9 cellular contexts compared by ENCODE assay signal in genomic region chr10:95260397-95260881, GRCh38. TPM values are rescaled to one million over a fixed set of nuclear protein-coding genes. Genes with fewer than 3 reads are reported as not detected.
DNase-seq lines count a peak whose midpoint lies in the region; ATAC-seq, FAIRE-seq and TF ChIP-seq lines count a peak whose summit lies in the region.
"Had no signal": no experiment of that assay in that cellular context is flagged by ENCODE, and none has a peak within 500 bp of the region (broad histone marks: within the 10 kb centered on the region; RNA-seq: fewer than 3 reads in every experiment).

No MANE protein-coding gene starts in this region.

- BruUV-seq in endothelial cell of umbilical vein (replicated peaks; lab: Mats Ljungman, UMichigan), result no TSS peak

- H3K4me3 ChIP-seq in endothelial cell of umbilical vein (replicated peaks in 1 of 3; ENCODE audit: insufficient read depth in 1 of 3, low read depth in 1 of 3, low read length in 3 of 3) (no peak overlapping the region), Karpas-422 (ENCODE audit: low read length) (no peak overlapping the region)

- H3K9me2 ChIP-seq in Karpas-422 (replicated peaks; ENCODE audit: insufficient read depth, low read length), result no peaks in the 10 kb centered on the region

- peak overlapping the region; percentile 28 for H3K27ac ChIP-seq in endothelial cell of umbilical vein (ENCODE audit: insufficient read depth, low read depth, low read length)
- H3K27ac ChIP-seq in Karpas-422 (ENCODE audit: low read length), result no peak overlapping the region
- H3K27ac ChIP-seq: neutrophil had no signal

- DNase-seq in GM10248 (ENCODE audit: extremely low spot score), result peak; percentile 38
- peak; percentile 71 for DNase-seq in HTR-8/SVneo (ENCODE audit: insufficient read length, low spot score)
- DNase-seq in endothelial cell of umbilical vein (ENCODE audit: low read depth, low spot score), result peak; percentile 37
- DNase-seq in non-pigmented ciliary epithelial cell (ENCODE audit: low read depth), result peak; percentile 96
- DNase-seq in Karpas-422, result no peak
- DNase-seq in activated naive CD4-positive, alpha-beta T cell treated with anti-CD3 and anti-CD28 coated beads, Interleukin-2, amount 50 U/mL, for 72 hours (ENCODE audit: low spot score in 2 of 2), result no peak
- no peak for DNase-seq in NCI-H146 (lab: John Stamatoyannopoulos, UW)
- DNase-seq in HPDE6-E6E7 (ENCODE audit: extremely low spot score), result no peak

- no peaks in the 10 kb centered on the region for H4K20me1 ChIP-seq in endothelial cell of umbilical vein (replicated peaks; ENCODE audit: control insufficient read depth, extremely low read depth, insufficient read depth, low read length)
- no peaks in the 10 kb centered on the region for H4K20me1 ChIP-seq in Karpas-422 (ENCODE audit: insufficient read depth, low read depth, low read length)

- no peak overlapping the region for H3K4me2 ChIP-seq in endothelial cell of umbilical vein (ENCODE audit: insufficient read depth, low read length)
- H3K4me2 ChIP-seq in Karpas-422 (ENCODE audit: low read depth, low read length, poor library complexity, severe bottlenecking), result no peak overlapping the region

- H3K9me3 Mint-ChIP-seq in activated naive CD4-positive, alpha-beta T cell treated with anti-CD3 and anti-CD28 coated beads, Interleukin-2, amount 50 U/mL, for 72 hours, result peaks cover 5% of the 10 kb centered on the region in 2 donors

- no peak for TF ChIP-seq POLR2A in endothelial cell of umbilical vein (IDR thresholded peaks at IDR 0.05; ENCODE audit: low read depth, low read length)

- CTCF ChIA-PET in GM10248 (lab: Yijun Ruan, JAX), result interaction anchor here (1.0 to 6.5 kb wide), 10 partner anchors 8 to 114 kb away, joined by 3 to 57 read pairs (median 4); no protein-coding TSS in a partner anchor
- CTCF ChIA-PET in endothelial cell of umbilical vein (lab: Charles Lee), result interaction anchor here (0.6 to 1.7 kb wide), 5 partner anchors 8 to 17 kb away, joined by 3 to 9 read pairs (median 3); no protein-coding TSS in a partner anchor

- no peak overlapping the region for H3K9ac ChIP-seq in endothelial cell of umbilical vein (replicated peaks; ENCODE audit: extremely low read depth, insufficient read depth, low read length)
- no peak overlapping the region for H3K9ac ChIP-seq in Karpas-422 (ENCODE audit: low read length)

- H2AFZ ChIP-seq in endothelial cell of umbilical vein (ENCODE audit: low read depth, low read length), result no peak overlapping the region
- no peak overlapping the region for H2AFZ ChIP-seq in Karpas-422 (ENCODE audit: low read length)

- FAIRE-seq in HTR-8/SVneo (lab: Jason Lieb, UNC), result peak; percentile 46
- FAIRE-seq in endothelial cell of umbilical vein (lab: Jason Lieb, UNC), result no peak

- H3K27me3 ChIP-seq in endothelial cell of umbilical vein (ENCODE audit: control insufficient read depth in 2 of 2, insufficient read depth in 2 of 2, low read length in 2 of 2) (no peaks in the 10 kb centered on the region), Karpas-422 (ENCODE audit: low read length) (no peaks in the 10 kb centered on the region)
- H3K27me3 ChIP-seq: neutrophil had no signal

- no peak for TF ChIP-seq CTCF in GM10248 (IDR thresholded peaks at IDR 0.05; ENCODE audit: control extremely low read depth, extremely low read depth, low read depth, missing control alignments)
- TF ChIP-seq CTCF in endothelial cell of umbilical vein (IDR thresholded peaks at IDR 0.05; ENCODE audit: extremely low read depth in 1 of 2, insufficient read depth in 1 of 2, low read depth in 1 of 2, low read length in 2 of 2), result no peak

- POLR2A ChIA-PET in GM10248 (lab: Yijun Ruan, JAX), result interaction anchor here (1.5 kb wide), 1 partner anchor 37 kb away, joined by 4 read pairs; no protein-coding TSS in a partner anchor
- POLR2A ChIA-PET in endothelial cell of umbilical vein (lab: Charles Lee), result no interaction called here

- peaks cover 0 to 10% of the 10 kb centered on the region in 2 experiments for H3K36me3 ChIP-seq in endothelial cell of umbilical vein (ENCODE audit: control insufficient read depth in 2 of 2, extremely low read depth in 1 of 2, insufficient read depth in 2 of 2, low read length in 2 of 2)
- H3K36me3 ChIP-seq in Karpas-422 (ENCODE audit: insufficient read depth, low read length), result no peaks in the 10 kb centered on the region
- H3K36me3 ChIP-seq: neutrophil had no signal

- H3K27ac Mint-ChIP-seq in activated naive CD4-positive, alpha-beta T cell treated with anti-CD3 and anti-CD28 coated beads, Interleukin-2, amount 50 U/mL, for 72 hours, result no peak overlapping the region

- ATAC-seq in activated naive CD4-positive, alpha-beta T cell treated with anti-CD3 and anti-CD28 coated beads, Interleukin-2, amount 50 U/mL, for 72 hours, result no peak

- peaks cover 0 to 6% of the 10 kb centered on the region in 2 donors for H3K36me3 Mint-ChIP-seq in activated naive CD4-positive, alpha-beta T cell treated with anti-CD3 and anti-CD28 coated beads, Interleukin-2, amount 50 U/mL, for 72 hours

- H3K9me3 ChIP-seq in endothelial cell of umbilical vein (replicated peaks; ENCODE audit: control insufficient read depth, insufficient read depth, low read length) (no peaks in the 10 kb centered on the region), Karpas-422 (ENCODE audit: low read length) (no peaks in the 10 kb centered on the region)
- H3K9me3 ChIP-seq: neutrophil had no signal

- H3K9me1 ChIP-seq in endothelial cell of umbilical vein (replicated peaks; ENCODE audit: control insufficient read depth, extremely low read depth, insufficient read depth, low read length), result no peaks in the 10 kb centered on the region

- dilution Hi-C loops in endothelial cell of umbilical vein (cut with MboI; ENCODE audit: extremely low pct_ligation_motif_present, low sequenced_read_pairs), result no loop called here

- H3K4me1 ChIP-seq in endothelial cell of umbilical vein (ENCODE audit: control insufficient read depth, extremely low read depth, insufficient read depth, low read length) (peaks cover 8% of the 10 kb centered on the region), Karpas-422 (ENCODE audit: low read length) (no peaks in the 10 kb centered on the region)

- peaks cover 2% of the 10 kb centered on the region for H3K79me2 ChIP-seq in endothelial cell of umbilical vein (ENCODE audit: control insufficient read depth, insufficient read depth, low read length)
- H3K79me2 ChIP-seq in Karpas-422 (ENCODE audit: low read length), result no peaks in the 10 kb centered on the region

- intact Hi-C loops in endothelial cell of umbilical vein (cut with micrococcal nuclease), result no loop called here

TF ChIP-seq in endothelial cell of umbilical vein, 7 proteins besides CTCF, POLR2A, EP300 and RAD21:
- TF ChIP-seq EZH2 (IDR thresholded peaks at IDR 0.05; ENCODE audit: borderline replicate concordance, low read depth, low read length, severe bottlenecking) (no peak), JUN (IDR thresholded peaks at IDR 0.05; ENCODE audit: borderline replicate concordance, insufficient read depth, insufficient read length, low read depth) (peak; percentile 26), MYC (IDR thresholded peaks at IDR 0.05; ENCODE audit: low read depth, low read length) (no peak), FOS (IDR thresholded peaks at IDR 0.05; ENCODE audit: borderline replicate concordance, insufficient read depth, low read length) (no peak), POLR2AphosphoS5 (IDR thresholded peaks at IDR 0.05; ENCODE audit: insufficient read depth, low read depth, low read length) (no peak), MAX (IDR thresholded peaks at IDR 0.05; ENCODE audit: insufficient read depth, insufficient read length) (no peak), GATA2 (IDR thresholded peaks at IDR 0.05; ENCODE audit: insufficient read depth, insufficient read length, low read depth, low read length) (no peak)
TF ChIP-seq in endothelial cell of umbilical vein: peak in this region for 1.

RNA-seq across cellular contexts. Expression of gene PDLIM1, which starts 30.4 kb away (rescaled TPM):
- total RNA-seq in endothelial cell of umbilical vein, result 70.4 and 122 TPM in 2 replicates
- 84.8 and 91.1 TPM in 2 replicates for polyA plus RNA-seq in endothelial cell of umbilical vein
- polyA plus RNA-seq in endothelial cell of umbilical vein (2011; cell fraction: cytosol; rRNA removed), result 102 and 105 TPM in 2 replicates
- polyA plus RNA-seq in endothelial cell of umbilical vein (2011; cell fraction: nucleus; rRNA removed), result 49.1 and 58.9 TPM in 2 replicates
- 192 and 244 TPM in 2 replicates for polyA plus RNA-seq in endothelial cell of umbilical vein (2012)
- polyA minus RNA-seq in endothelial cell of umbilical vein, result 67.0 and 86.1 TPM in 2 replicates
- 12.6 TPM for polyA minus RNA-seq in endothelial cell of umbilical vein (2011; cell fraction: cytosol; rRNA and poly(A)+ RNA removed)
- polyA minus RNA-seq in endothelial cell of umbilical vein (2011; cell fraction: nucleus; rRNA and poly(A)+ RNA removed), result 32.6 and 32.8 TPM in 2 replicates
- 0.22 and 0.54 TPM in 2 replicates for total RNA-seq in Karpas-422 (2014; rRNA removed; shearing (Covaris generic); ENCODE audit: low replicate concordance)
- total RNA-seq in activated naive CD4-positive, alpha-beta T cell treated with anti-CD3 and anti-CD28 coated beads, Interleukin-2, amount 50 U/mL, for 72 hours, result 1 to 10 TPM in 1 of 2 donors, not detected in 1; 4.2 TPM

Comparison
In these comparisons a context has a peak if more than half of its experiments do, and no peak if none do; other contexts are left out.
1. DNase-seq: peak in GM10248 (single experiment), HTR-8/SVneo (single experiment), endothelial cell of umbilical vein (single experiment) and non-pigmented ciliary epithelial cell (single experiment); none in Karpas-422 (single experiment), activated naive CD4-positive, alpha-beta T cell treated with anti-CD3 and anti-CD28 coated beads, Interleukin-2, amount 50 U/mL, for 72 hours (0 of 2), NCI-H146 (single experiment) and HPDE6-E6E7 (single experiment).
2. RNA of gene PDLIM1, which starts 30.4 kb away (total RNA-seq): 70.4 to 122 TPM in endothelial cell of umbilical vein; 4.2 TPM in activated naive CD4-positive, alpha-beta T cell treated with anti-CD3 and anti-CD28 coated beads, Interleukin-2, amount 50 U/mL, for 72 hours and 0.22 to 0.54 TPM in Karpas-422; every median in the first group is over 10 times any median in the second.